Comparison of ENCODE assay signal across 13 cellular contexts in genomic region chr17:74455025-74455585, GRCh38. TPM values are rescaled to one million over a fixed set of nuclear protein-coding genes. Genes with fewer than 3 reads are reported as not detected.
DNase-seq lines count a peak whose midpoint lies in the region; ATAC-seq and TF ChIP-seq lines count a peak whose summit lies in the region.
"Had no signal": no experiment of that assay in that cellular context is flagged by ENCODE, and none has a peak within 500 bp of the region (broad histone marks: within the 10 kb centered on the region; RNA-seq: fewer than 3 reads in every experiment).

No MANE protein-coding gene starts in this region.

- peak; percentile 38 for DNase-seq in NCI-H748 (lab: John Stamatoyannopoulos, UW; ENCODE audit: unreplicated experiment)
- DNase-seq in NCI-H748 treated with DMSO at 0.1 percent for 48 hours (lab: John Stamatoyannopoulos, UW) = no peak
- DNase-seq in Right ventricle myocardium superior = peak; percentile 51
- peak; percentile 31 for DNase-seq in nephron progenitor cell
- no peak for DNase-seq in foreskin fibroblast
- no peak for DNase-seq in T-helper 9 cell
- DNase-seq: activated CD4-positive, CD25-positive, alpha-beta regulatory T cell; GDM1; OCI-M1; testis had no signal

- no peaks in the 10 kb centered on the region for H3K9me3 Mint-ChIP-seq in nephron progenitor cell

- H3K4me1 Mint-ChIP-seq in nephron progenitor cell = peaks cover 56% of the 10 kb centered on the region

- intact Hi-C loops in Right ventricle myocardium superior (cut with DNase I) = loop anchor here (10.0 kb wide), 2 partner anchors 150 to 250 kb away; partner anchors contain the start of gene RPL38

- H3K36me3 Mint-ChIP-seq in nephron progenitor cell (ENCODE audit: low read depth) = peaks cover 10% of the 10 kb centered on the region

- peak overlapping the region; percentile 56 for H3K4me3 Mint-ChIP-seq in nephron progenitor cell

- peaks cover 47% of the 10 kb centered on the region for H3K27me3 Mint-ChIP-seq in nephron progenitor cell (ENCODE audit: low read depth, poor library complexity)

- H3K27ac Mint-ChIP-seq in nephron progenitor cell = no peak overlapping the region

- TF ChIP-seq CTCF in nephron progenitor cell (IDR thresholded peaks at IDR 0.05) (no peak), foreskin fibroblast (IDR thresholded peaks at IDR 0.05; ENCODE audit: low read depth, low read length) (no peak)

- ATAC-seq in Right ventricle myocardium superior (ENCODE audit: poor library complexity) (no peak), GM21526 (IDR thresholded peaks at IDR 0.05; ENCODE audit: low FRiP score, unreplicated experiment) (no peak), GM18861 (IDR thresholded peaks at IDR 0.05; ENCODE audit: unreplicated experiment) (no peak)

- no peak overlapping the region for H3K4me3 ChIP-seq in foreskin fibroblast (ENCODE audit: low read depth in 1 of 2, low read length in 2 of 2)

RNA-seq across cellular contexts. Expression of gene CD300A, which starts 11.3 kb away (rescaled TPM):
- 1.7 TPM for total RNA-seq in Right ventricle myocardium superior
- total RNA-seq: lung microvascular endothelial cell had no signal

RNA-seq across cellular contexts. Expression of gene GPRC5C, which starts 23.2 kb away (rescaled TPM):
- 30.5 TPM for total RNA-seq in Right ventricle myocardium superior

Comparison
In these comparisons a context has a peak if more than half of its experiments do, and no peak if none do; other contexts are left out.
1. DNase-seq: peak in NCI-H748 (single experiment), Right ventricle myocardium superior (single experiment) and nephron progenitor cell (single experiment); none in NCI-H748 treated with DMSO at 0.1 percent for 48 hours (single experiment), foreskin fibroblast (0 of 2) and T-helper 9 cell (single experiment).